Comparison of ENCODE assay signal across 25 cellular contexts in the genomic region with DNA sequence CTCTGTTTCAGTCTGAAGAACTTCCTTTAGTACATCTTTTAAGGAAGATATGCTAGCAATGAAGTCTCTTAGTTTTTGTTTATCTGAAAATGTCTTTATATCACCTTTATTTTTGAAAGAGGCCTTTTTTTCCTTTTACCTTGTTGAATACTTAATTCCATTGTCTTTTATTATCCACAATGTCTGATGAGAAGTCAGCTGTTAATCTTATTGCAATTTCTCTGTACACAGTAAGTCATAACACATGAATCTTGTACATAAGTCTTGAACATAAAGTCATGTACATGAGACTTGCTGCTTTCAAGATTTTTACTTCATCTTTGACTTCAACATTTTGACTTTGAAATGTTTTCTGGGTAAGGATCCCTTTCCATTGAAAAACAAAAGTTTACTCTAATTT.
"Had no signal": no experiment of that assay in that cellular context is flagged by ENCODE, and none has a peak within 500 bp of the region (broad histone marks: within the 10 kb centered on the region; RNA-seq: fewer than 3 reads in every experiment).

No MANE protein-coding gene starts in this region.

- H3K27me3 Mint-ChIP-seq: stimulated activated memory B cell treated with anti-CD40 and anti-IgM and Interleukin-4, amounts not matched to agents 10 μg/mL and 1 μg/mL and 100 μg/mL, for 72 hours; type B pancreatic cell had no signal

- H3K79me2 ChIP-seq: hepatocyte had no signal

- ATAC-seq: foreskin keratinocyte; gastroesophageal sphincter; heart left ventricle; left cardiac atrium; left lung; naive thymus-derived CD8-positive, alpha-beta T cell; psoas muscle; right cardiac atrium; stimulated activated memory B cell treated with anti-CD40 and anti-IgM and Interleukin-4, amounts not matched to agents 10 μg/mL and 1 μg/mL and 100 μg/mL, for 72 hours; stimulated activated naive CD8-positive, alpha-beta T cell treated with anti-CD3 and anti-CD28 coated beads, Interleukin-15, Interleukin-2, amounts not matched to agents 100 U/mL and 50 U/mL, for 24 hours had no signal

- H3K4me3 Mint-ChIP-seq: naive thymus-derived CD8-positive, alpha-beta T cell; nephron progenitor cell; stimulated activated memory B cell treated with anti-CD40 and anti-IgM and Interleukin-4, amounts not matched to agents 10 μg/mL and 1 μg/mL and 100 μg/mL, for 72 hours; type B pancreatic cell had no signal

- H3K4me1 Mint-ChIP-seq: naive thymus-derived CD8-positive, alpha-beta T cell; nephron progenitor cell; stimulated activated memory B cell treated with anti-CD40 and anti-IgM and Interleukin-4, amounts not matched to agents 10 μg/mL and 1 μg/mL and 100 μg/mL, for 72 hours had no signal

- H3K36me3 ChIP-seq: colonic mucosa, esophagus muscularis mucosa, gastroesophageal sphincter, heart left ventricle, left lung, spleen, tibial artery had no signal

- H3K36me3 Mint-ChIP-seq: stimulated activated memory B cell treated with anti-CD40 and anti-IgM and Interleukin-4, amounts not matched to agents 10 μg/mL and 1 μg/mL and 100 μg/mL, for 72 hours; type B pancreatic cell had no signal

- DNase-seq: colonic mucosa; dermis blood vessel endothelial cell; effector memory CD4-positive, alpha-beta T cell; foreskin keratinocyte; heart left ventricle; left cardiac atrium; left lung; mesenchymal stem cell; naive thymus-derived CD8-positive, alpha-beta T cell; nephron progenitor cell; nucleus accumbens; psoas muscle; right cardiac atrium; spleen; stimulated activated CD4-positive, alpha-beta T cell treated with anti-CD3 and anti-CD28 coated beads, Interleukin-4, amount 100 ng/mL, for 4 hours; stimulated activated naive CD8-positive, alpha-beta T cell treated with anti-CD3 and anti-CD28 coated beads, Interleukin-15, Interleukin-2, amounts not matched to agents 100 U/mL and 50 U/mL, for 24 hours; substantia nigra; testis; tibial artery had no signal

- H3K27ac ChIP-seq: colonic mucosa, esophagus muscularis mucosa, foreskin keratinocyte, gastroesophageal sphincter, heart left ventricle, hepatocyte, left lung, psoas muscle, skin epidermis, spleen, testis, tibial artery had no signal

- H3K4me1 ChIP-seq: colonic mucosa, esophagus muscularis mucosa, foreskin keratinocyte, gastroesophageal sphincter, heart left ventricle, left lung, psoas muscle, spleen, testis, tibial artery had no signal

- H3K4me2 ChIP-seq: hepatocyte had no signal

- H3K27me3 ChIP-seq: colonic mucosa, esophagus muscularis mucosa, foreskin keratinocyte, gastroesophageal sphincter, heart left ventricle, hepatocyte, left lung, spleen, testis, tibial artery had no signal

- H3K27ac Mint-ChIP-seq: naive thymus-derived CD8-positive, alpha-beta T cell; nephron progenitor cell; stimulated activated memory B cell treated with anti-CD40 and anti-IgM and Interleukin-4, amounts not matched to agents 10 μg/mL and 1 μg/mL and 100 μg/mL, for 72 hours; type B pancreatic cell had no signal

- H3K4me3 ChIP-seq: colonic mucosa, esophagus muscularis mucosa, gastroesophageal sphincter, heart left ventricle, hepatocyte, left lung, psoas muscle, skin epidermis, spleen, testis, tibial artery had no signal
